12 cellular contexts compared by ENCODE assay signal in genomic region chr7:105270117-105270516, GRCh38.
A peak's percentile ranks its signal among the peaks of the same experiment; 100 is the strongest.
DNase-seq lines count a peak whose midpoint lies in the region; TF ChIP-seq lines count a peak whose summit lies in the region.
"Had no signal": no experiment of that assay in that cellular context is flagged by ENCODE, and none has a peak within 500 bp of the region (broad histone marks: within the 10 kb centered on the region; RNA-seq: fewer than 3 reads in every experiment).

No MANE protein-coding gene starts in this region.

- H3K36me3 ChIP-seq in SU-DHL-6 (ENCODE audit: low read length): no peaks in the 10 kb centered on the region
- no peaks in the 10 kb centered on the region for H3K36me3 ChIP-seq in hepatocyte (replicated peaks; ENCODE audit: insufficient read depth, low read depth)
- H3K36me3 ChIP-seq in uterus: no peaks in the 10 kb centered on the region
- no peaks in the 10 kb centered on the region for H3K36me3 ChIP-seq in Peyer's patch
- H3K36me3 ChIP-seq: adrenal gland had no signal

- H3K36me3 Mint-ChIP-seq in nephron progenitor cell (ENCODE audit: low read depth): peaks cover 14% of the 10 kb centered on the region

- peak; percentile 12 for DNase-seq in stimulated activated CD4-positive, alpha-beta T cell treated with anti-CD3 and anti-CD28 coated beads, Interleukin-15, amount 100 ng/mL, for 24 hours
- DNase-seq in stimulated activated CD4-positive, alpha-beta T cell treated with anti-CD3 and anti-CD28 coated beads, Interleukin-4, amount 100 ng/mL, for 24 hours: no peak
- DNase-seq in hepatocyte (ENCODE audit: low spot score) (no peak), uterus (no peak), nephron progenitor cell (no peak), NCI-H1417 treated with DMSO at 0.1 percent for 48 hours (lab: John Stamatoyannopoulos, UW) (no peak), Peyer's patch (no peak)
- DNase-seq: activated CD4-positive, alpha-beta T cell treated with anti-CD3 and anti-CD28 coated beads, Interleukin-2, amount 50 U/mL, for 4 hours; adrenal gland; effector memory CD4-positive, alpha-beta T cell; SW 1271 had no signal

- 0 out of 2 replicates have a peak, but pooled peaks cover 3% of the 10 kb centered on the region for H4K20me1 ChIP-seq in SU-DHL-6 (ENCODE audit: low read depth, low read length)
- H4K20me1 ChIP-seq in hepatocyte (ENCODE audit: insufficient read depth, poor library complexity, severe bottlenecking): no peaks in the 10 kb centered on the region

- no peaks in the 10 kb centered on the region for H3K9me3 ChIP-seq in SU-DHL-6 (ENCODE audit: insufficient read depth, low read length)
- H3K9me3 ChIP-seq in hepatocyte (ENCODE audit: low read depth): no peaks in the 10 kb centered on the region
- no peaks in the 10 kb centered on the region for H3K9me3 ChIP-seq in uterus
- H3K9me3 ChIP-seq in Peyer's patch: no peaks in the 10 kb centered on the region
- H3K9me3 ChIP-seq: adrenal gland had no signal

- no peaks in the 10 kb centered on the region for H3K9me2 ChIP-seq in SU-DHL-6 (replicated peaks; ENCODE audit: insufficient read depth, low read length)
- H3K9me2 ChIP-seq in hepatocyte (replicated peaks; ENCODE audit: insufficient read depth): no peaks in the 10 kb centered on the region

- peaks cover 62% of the 10 kb centered on the region for H3K4me1 Mint-ChIP-seq in nephron progenitor cell

- H3K27me3 Mint-ChIP-seq in nephron progenitor cell (ENCODE audit: low read depth, poor library complexity): no peaks in the 10 kb centered on the region

- 95% methylated on average over 8 of the region's 9 CpGs for WGBS in hepatocyte (ENCODE audit: low lambda C conversion rate, missing lambda C conversion rate)

- H3K4me2 ChIP-seq in SU-DHL-6 (ENCODE audit: low read depth, low read length, poor library complexity, severe bottlenecking) (peak overlapping the region; percentile 64), hepatocyte (peak overlapping the region; percentile 71)

- TF ChIP-seq CTCF in SU-DHL-6 (IDR thresholded peaks at IDR 0.05; ENCODE audit: insufficient read depth, low read length, poor library complexity, severe bottlenecking) (no peak), hepatocyte (IDR thresholded peaks at IDR 0.05; ENCODE audit: poor library complexity) (no peak), uterus (IDR thresholded peaks at IDR 0.05) (no peak), nephron progenitor cell (IDR thresholded peaks at IDR 0.05) (no peak), Peyer's patch (IDR thresholded peaks at IDR 0.05) (no peak)

- H3K4me3 Mint-ChIP-seq in nephron progenitor cell: no peak overlapping the region

- intact Hi-C loops in uterus (cut with DNase I; ENCODE audit: low total_unique reads): no loop called here

- H3K4me1 ChIP-seq in hepatocyte (ENCODE audit: insufficient read depth) (peaks cover 14% of the 10 kb centered on the region), uterus (peaks cover 3 to 8% of the 10 kb centered on the region in 2 donors), Peyer's patch (peaks cover 0 to 18% (median 0%) of the 10 kb centered on the region in 4 donors)

- H3K9ac ChIP-seq in SU-DHL-6 (ENCODE audit: low read length): no peak overlapping the region

- H3K27ac ChIP-seq in SU-DHL-6 (ENCODE audit: low read depth, low read length): no peak overlapping the region
- H3K27ac ChIP-seq in hepatocyte: peak overlapping the region; percentile 77
- H3K27ac ChIP-seq in uterus: peak overlapping the region; percentile 79 to 89
- no peak overlapping the region for H3K27ac ChIP-seq in Peyer's patch

- H3K4me3 ChIP-seq in SU-DHL-6 (ENCODE audit: insufficient read depth, low read length, poor library complexity, severe bottlenecking) (no peak overlapping the region), hepatocyte (no peak overlapping the region), uterus (peak overlapping the region in 1 of 2 donors; percentile 45), Peyer's patch (no peak overlapping the region)

- no peak for TF ChIP-seq POLR2A in uterus (IDR thresholded peaks at IDR 0.05)
- no peak for TF ChIP-seq POLR2A in Peyer's patch (IDR thresholded peaks at IDR 0.05)

- H3K27ac Mint-ChIP-seq in nephron progenitor cell: no peak overlapping the region

- H3K79me2 ChIP-seq in SU-DHL-6 (ENCODE audit: insufficient read depth, low read length): peaks cover 36% of the 10 kb centered on the region
- H3K79me2 ChIP-seq in hepatocyte: peaks cover 72% of the 10 kb centered on the region

- peaks cover 4% of the 10 kb centered on the region; the same call in 1 of the 2 replicates for H3F3A ChIP-seq in SU-DHL-6 (ENCODE audit: insufficient read depth)

- no peak overlapping the region for H2AFZ ChIP-seq in SU-DHL-6 (ENCODE audit: low read depth, low read length, severe bottlenecking)
- H2AFZ ChIP-seq in hepatocyte: no peak overlapping the region

- no peaks in the 10 kb centered on the region for H3K9me3 Mint-ChIP-seq in nephron progenitor cell

- H3K27me3 ChIP-seq in SU-DHL-6 (ENCODE audit: low read length): no peaks in the 10 kb centered on the region
- no peaks in the 10 kb centered on the region for H3K27me3 ChIP-seq in hepatocyte
- no peaks in the 10 kb centered on the region for H3K27me3 ChIP-seq in uterus
- H3K27me3 ChIP-seq in Peyer's patch: no peaks in the 10 kb centered on the region
- H3K27me3 ChIP-seq: adrenal gland had no signal

Comparison
In these comparisons a context has a peak if more than half of its experiments do, and no peak if none do; other contexts are left out.
1. H3K27ac ChIP-seq: peak in hepatocyte (single experiment) and uterus (2 of 2); none in SU-DHL-6 (single experiment) and Peyer's patch (0 of 4).